1 cellular context compared by ENCODE assay signal in genomic region chr22:20128902-20129746, GRCh38.
TF ChIP-seq lines count a peak whose summit lies in the region.

No MANE protein-coding gene starts in this region.

TF ChIP-seq in GM12878, 131 proteins besides CTCF, POLR2A, EP300 and RAD21:
- TF ChIP-seq YBX1 (IDR thresholded peaks at IDR 0.05) (no peak), KLF5 (IDR thresholded peaks at IDR 0.05; ENCODE audit: partially characterized antibody) (no peak), RB1 (IDR thresholded peaks at IDR 0.05; ENCODE audit: borderline replicate concordance) (no peak), SMC3 (IDR thresholded peaks at IDR 0.05; ENCODE audit: borderline replicate concordance, low read length) (peak; percentile 35; the same call in 1 of the 2 replicates), SIX5 (IDR thresholded peaks at IDR 0.05; ENCODE audit: low read depth, low read length, severe bottlenecking) (no peak), ZBED1 (IDR thresholded peaks at IDR 0.05; ENCODE audit: borderline replicate concordance) (peak; percentile 19; the same call in 1 of the 2 replicates), CBX3 (IDR thresholded peaks at IDR 0.05; ENCODE audit: borderline replicate concordance, low read depth) (no peak), CREB1 (IDR thresholded peaks at IDR 0.05; ENCODE audit: low read depth) (no peak), JUNB (IDR thresholded peaks at IDR 0.05) (no peak), SIN3A (IDR thresholded peaks at IDR 0.05; ENCODE audit: low read depth, low read length) (no peak)
- TF ChIP-seq, protein P1, sequence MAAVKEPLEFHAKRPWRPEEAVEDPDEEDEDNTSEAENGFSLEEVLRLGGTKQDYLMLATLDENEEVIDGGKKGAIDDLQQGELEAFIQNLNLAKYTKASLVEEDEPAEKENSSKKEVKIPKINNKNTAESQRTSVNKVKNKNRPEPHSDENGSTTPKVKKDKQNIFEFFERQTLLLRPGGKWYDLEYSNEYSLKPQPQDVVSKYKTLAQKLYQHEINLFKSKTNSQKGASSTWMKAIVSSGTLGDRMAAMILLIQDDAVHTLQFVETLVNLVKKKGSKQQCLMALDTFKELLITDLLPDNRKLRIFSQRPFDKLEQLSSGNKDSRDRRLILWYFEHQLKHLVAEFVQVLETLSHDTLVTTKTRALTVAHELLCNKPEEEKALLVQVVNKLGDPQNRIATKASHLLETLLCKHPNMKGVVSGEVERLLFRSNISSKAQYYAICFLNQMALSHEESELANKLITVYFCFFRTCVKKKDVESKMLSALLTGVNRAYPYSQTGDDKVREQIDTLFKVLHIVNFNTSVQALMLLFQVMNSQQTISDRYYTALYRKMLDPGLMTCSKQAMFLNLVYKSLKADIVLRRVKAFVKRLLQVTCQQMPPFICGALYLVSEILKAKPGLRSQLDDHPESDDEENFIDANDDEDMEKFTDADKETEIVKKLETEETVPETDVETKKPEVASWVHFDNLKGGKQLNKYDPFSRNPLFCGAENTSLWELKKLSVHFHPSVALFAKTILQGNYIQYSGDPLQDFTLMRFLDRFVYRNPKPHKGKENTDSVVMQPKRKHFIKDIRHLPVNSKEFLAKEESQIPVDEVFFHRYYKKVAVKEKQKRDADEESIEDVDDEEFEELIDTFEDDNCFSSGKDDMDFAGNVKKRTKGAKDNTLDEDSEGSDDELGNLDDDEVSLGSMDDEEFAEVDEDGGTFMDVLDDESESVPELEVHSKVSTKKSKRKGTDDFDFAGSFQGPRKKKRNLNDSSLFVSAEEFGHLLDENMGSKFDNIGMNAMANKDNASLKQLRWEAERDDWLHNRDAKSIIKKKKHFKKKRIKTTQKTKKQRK (IDR thresholded peaks at IDR 0.05; ENCODE audit: low read depth, low read length) = no peak
